Comparison of ENCODE assay signal across 2 cellular contexts in the genomic region with DNA sequence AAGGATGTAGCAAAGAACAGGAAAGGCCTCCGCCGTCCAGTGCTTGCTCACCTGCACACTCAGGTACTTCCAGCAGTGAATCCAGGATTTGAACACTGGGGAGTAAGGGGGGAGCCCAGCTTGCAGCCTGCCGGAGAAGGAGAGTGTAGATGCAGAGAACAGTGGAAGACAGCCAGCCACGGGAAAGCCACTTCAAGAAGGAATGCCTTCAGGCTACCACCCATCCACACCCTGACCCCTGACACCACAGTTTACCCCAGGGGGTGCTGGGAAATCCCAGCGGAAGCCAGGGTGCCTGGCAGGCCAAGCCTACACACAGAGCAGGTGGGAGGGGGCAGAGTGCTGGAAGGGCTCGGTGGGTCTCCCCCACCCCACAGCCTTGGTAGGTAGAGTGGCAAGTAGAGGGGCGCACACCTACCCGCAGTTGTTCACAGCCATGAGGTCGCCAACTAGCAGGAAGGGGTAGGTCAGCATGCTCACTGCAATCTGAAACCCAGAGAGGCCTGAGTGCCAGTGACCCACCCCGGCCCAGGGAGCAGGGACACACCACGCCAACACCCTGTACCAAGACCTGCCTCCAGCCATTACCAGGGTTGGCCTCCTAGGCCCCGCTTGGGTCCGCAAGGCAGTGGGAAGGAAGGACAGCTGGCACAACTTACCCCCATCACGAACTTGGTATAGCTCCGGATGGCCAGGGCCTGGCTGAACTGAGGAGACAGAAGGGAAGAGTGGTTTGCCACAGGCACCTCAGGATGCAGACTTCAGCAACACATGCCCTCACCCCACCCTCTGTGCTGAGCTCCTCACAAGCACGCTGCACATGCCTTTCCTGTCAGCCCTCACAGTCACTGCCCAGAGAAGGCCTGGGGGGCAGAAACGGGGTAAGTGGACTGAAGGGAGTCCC.
TF ChIP-seq lines count a peak whose summit lies in the region.

No MANE protein-coding gene starts in this region.

TF ChIP-seq in SK-N-SH, 30 proteins besides CTCF, POLR2A, EP300 and RAD21:
- TF ChIP-seq POLR2AphosphoS5 (IDR thresholded peaks at IDR 0.05; ENCODE audit: low read depth, low read length) (no peak), MEF2A (IDR thresholded peaks at IDR 0.05; ENCODE audit: borderline replicate concordance, low read depth) (no peak), ELF1 (IDR thresholded peaks at IDR 0.05) (no peak), TAF1 (IDR thresholded peaks at IDR 0.05; ENCODE audit: borderline replicate concordance, low read depth, low read length) (no peak), NFIC (IDR thresholded peaks at IDR 0.05; ENCODE audit: borderline replicate concordance) (no peak), CHD2 (IDR thresholded peaks at IDR 0.05; ENCODE audit: low read length, partially characterized antibody) (no peak), EZH2phosphoT487 (IDR thresholded peaks at IDR 0.05; ENCODE audit: borderline replicate concordance, low read depth) (no peak), TCF12 (IDR thresholded peaks at IDR 0.05) (no peak), YY1 (IDR thresholded peaks at IDR 0.05; ENCODE audit: low read depth) (no peak), TEAD4 (IDR thresholded peaks at IDR 0.05; ENCODE audit: borderline replicate concordance, insufficient read depth) (no peak), FOSL2 (IDR thresholded peaks at IDR 0.05; ENCODE audit: borderline replicate concordance, low read depth) (no peak), SMC3 (IDR thresholded peaks at IDR 0.05; ENCODE audit: low read depth, low read length) (no peak), RFX5 (IDR thresholded peaks at IDR 0.05; ENCODE audit: low read length) (no peak), RCOR1 (IDR thresholded peaks at IDR 0.05; ENCODE audit: low read length) (no peak), JUND (IDR thresholded peaks at IDR 0.05) (no peak), USF2 (IDR thresholded peaks at IDR 0.05; ENCODE audit: borderline replicate concordance, low read depth, low read length) (no peak)
- TF ChIP-seq, protein P1, sequence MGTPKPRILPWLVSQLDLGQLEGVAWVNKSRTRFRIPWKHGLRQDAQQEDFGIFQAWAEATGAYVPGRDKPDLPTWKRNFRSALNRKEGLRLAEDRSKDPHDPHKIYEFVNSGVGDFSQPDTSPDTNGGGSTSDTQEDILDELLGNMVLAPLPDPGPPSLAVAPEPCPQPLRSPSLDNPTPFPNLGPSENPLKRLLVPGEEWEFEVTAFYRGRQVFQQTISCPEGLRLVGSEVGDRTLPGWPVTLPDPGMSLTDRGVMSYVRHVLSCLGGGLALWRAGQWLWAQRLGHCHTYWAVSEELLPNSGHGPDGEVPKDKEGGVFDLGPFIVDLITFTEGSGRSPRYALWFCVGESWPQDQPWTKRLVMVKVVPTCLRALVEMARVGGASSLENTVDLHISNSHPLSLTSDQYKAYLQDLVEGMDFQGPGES (IDR thresholded peaks at IDR 0.05; ENCODE audit: low read depth, low read length): no peak
- TF ChIP-seq, protein P2, sequence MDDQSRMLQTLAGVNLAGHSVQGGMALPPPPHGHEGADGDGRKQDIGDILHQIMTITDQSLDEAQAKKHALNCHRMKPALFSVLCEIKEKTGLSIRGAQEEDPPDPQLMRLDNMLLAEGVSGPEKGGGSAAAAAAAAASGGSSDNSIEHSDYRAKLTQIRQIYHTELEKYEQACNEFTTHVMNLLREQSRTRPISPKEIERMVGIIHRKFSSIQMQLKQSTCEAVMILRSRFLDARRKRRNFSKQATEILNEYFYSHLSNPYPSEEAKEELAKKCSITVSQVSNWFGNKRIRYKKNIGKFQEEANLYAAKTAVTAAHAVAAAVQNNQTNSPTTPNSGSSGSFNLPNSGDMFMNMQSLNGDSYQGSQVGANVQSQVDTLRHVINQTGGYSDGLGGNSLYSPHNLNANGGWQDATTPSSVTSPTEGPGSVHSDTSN (IDR thresholded peaks at IDR 0.05): no peak
- TF ChIP-seq, protein P3, sequence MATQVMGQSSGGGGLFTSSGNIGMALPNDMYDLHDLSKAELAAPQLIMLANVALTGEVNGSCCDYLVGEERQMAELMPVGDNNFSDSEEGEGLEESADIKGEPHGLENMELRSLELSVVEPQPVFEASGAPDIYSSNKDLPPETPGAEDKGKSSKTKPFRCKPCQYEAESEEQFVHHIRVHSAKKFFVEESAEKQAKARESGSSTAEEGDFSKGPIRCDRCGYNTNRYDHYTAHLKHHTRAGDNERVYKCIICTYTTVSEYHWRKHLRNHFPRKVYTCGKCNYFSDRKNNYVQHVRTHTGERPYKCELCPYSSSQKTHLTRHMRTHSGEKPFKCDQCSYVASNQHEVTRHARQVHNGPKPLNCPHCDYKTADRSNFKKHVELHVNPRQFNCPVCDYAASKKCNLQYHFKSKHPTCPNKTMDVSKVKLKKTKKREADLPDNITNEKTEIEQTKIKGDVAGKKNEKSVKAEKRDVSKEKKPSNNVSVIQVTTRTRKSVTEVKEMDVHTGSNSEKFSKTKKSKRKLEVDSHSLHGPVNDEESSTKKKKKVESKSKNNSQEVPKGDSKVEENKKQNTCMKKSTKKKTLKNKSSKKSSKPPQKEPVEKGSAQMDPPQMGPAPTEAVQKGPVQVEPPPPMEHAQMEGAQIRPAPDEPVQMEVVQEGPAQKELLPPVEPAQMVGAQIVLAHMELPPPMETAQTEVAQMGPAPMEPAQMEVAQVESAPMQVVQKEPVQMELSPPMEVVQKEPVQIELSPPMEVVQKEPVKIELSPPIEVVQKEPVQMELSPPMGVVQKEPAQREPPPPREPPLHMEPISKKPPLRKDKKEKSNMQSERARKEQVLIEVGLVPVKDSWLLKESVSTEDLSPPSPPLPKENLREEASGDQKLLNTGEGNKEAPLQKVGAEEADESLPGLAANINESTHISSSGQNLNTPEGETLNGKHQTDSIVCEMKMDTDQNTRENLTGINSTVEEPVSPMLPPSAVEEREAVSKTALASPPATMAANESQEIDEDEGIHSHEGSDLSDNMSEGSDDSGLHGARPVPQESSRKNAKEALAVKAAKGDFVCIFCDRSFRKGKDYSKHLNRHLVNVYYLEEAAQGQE (IDR thresholded peaks at IDR 0.05; ENCODE audit: low read depth, low read length): no peak

TF ChIP-seq in SK-N-SH treated with all-trans-retinoic acid at 6 μM for 48 hours, 23 proteins besides CTCF, POLR2A, EP300 and RAD21:
- no peak for TF ChIP-seq ZFP30 (CRISPR knock-in tag; IDR thresholded peaks at IDR 0.05)
- TF ChIP-seq CSDC2 (CRISPR knock-in tag; IDR thresholded peaks at IDR 0.05): no peak
- TF ChIP-seq ESRRG (CRISPR knock-in tag; IDR thresholded peaks at IDR 0.05): no peak
- TF ChIP-seq ZFP3 (CRISPR knock-in tag; IDR thresholded peaks at IDR 0.05): no peak
- TF ChIP-seq, protein P4, sequence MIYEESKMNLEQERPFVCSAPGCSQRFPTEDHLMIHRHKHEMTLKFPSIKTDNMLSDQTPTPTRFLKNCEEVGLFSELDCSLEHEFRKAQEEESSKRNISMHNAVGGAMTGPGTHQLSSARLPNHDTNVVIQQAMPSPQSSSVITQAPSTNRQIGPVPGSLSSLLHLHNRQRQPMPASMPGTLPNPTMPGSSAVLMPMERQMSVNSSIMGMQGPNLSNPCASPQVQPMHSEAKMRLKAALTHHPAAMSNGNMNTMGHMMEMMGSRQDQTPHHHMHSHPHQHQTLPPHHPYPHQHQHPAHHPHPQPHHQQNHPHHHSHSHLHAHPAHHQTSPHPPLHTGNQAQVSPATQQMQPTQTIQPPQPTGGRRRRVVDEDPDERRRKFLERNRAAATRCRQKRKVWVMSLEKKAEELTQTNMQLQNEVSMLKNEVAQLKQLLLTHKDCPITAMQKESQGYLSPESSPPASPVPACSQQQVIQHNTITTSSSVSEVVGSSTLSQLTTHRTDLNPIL (CRISPR knock-in tag; IDR thresholded peaks at IDR 0.05; ENCODE audit: low read depth): no peak
- TF ChIP-seq PPARA (CRISPR knock-in tag; IDR thresholded peaks at IDR 0.05; ENCODE audit: borderline replicate concordance): no peak
- no peak for TF ChIP-seq OSR1 (CRISPR knock-in tag; IDR thresholded peaks at IDR 0.05)
- no peak for TF ChIP-seq ZNF70 (CRISPR knock-in tag; IDR thresholded peaks at IDR 0.05)
- no peak for TF ChIP-seq TOX (CRISPR knock-in tag; IDR thresholded peaks at IDR 0.05; ENCODE audit: borderline replicate concordance)
- no peak for TF ChIP-seq ZNF565 (CRISPR knock-in tag; conservative IDR thresholded peaks at IDR 0.05; ENCODE audit: low read depth)
- TF ChIP-seq TSHZ2 (CRISPR knock-in tag; IDR thresholded peaks at IDR 0.05): no peak
- no peak for TF ChIP-seq ISL1 (CRISPR knock-in tag; IDR thresholded peaks at IDR 0.05)
- TF ChIP-seq, protein P5, sequence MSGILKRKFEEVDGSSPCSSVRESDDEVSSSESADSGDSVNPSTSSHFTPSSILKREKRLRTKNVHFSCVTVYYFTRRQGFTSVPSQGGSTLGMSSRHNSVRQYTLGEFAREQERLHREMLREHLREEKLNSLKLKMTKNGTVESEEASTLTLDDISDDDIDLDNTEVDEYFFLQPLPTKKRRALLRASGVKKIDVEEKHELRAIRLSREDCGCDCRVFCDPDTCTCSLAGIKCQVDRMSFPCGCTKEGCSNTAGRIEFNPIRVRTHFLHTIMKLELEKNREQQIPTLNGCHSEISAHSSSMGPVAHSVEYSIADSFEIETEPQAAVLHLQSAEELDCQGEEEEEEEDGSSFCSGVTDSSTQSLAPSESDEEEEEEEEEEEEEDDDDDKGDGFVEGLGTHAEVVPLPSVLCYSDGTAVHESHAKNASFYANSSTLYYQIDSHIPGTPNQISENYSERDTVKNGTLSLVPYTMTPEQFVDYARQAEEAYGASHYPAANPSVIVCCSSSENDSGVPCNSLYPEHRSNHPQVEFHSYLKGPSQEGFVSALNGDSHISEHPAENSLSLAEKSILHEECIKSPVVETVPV (CRISPR knock-in tag; IDR thresholded peaks at IDR 0.05): no peak
TF ChIP-seq in SK-N-SH treated with all-trans-retinoic acid at 6 μM for 48 hours: peak in this region for 0.
